Comparison of ENCODE assay signal across 18 cellular contexts in the genomic region with DNA sequence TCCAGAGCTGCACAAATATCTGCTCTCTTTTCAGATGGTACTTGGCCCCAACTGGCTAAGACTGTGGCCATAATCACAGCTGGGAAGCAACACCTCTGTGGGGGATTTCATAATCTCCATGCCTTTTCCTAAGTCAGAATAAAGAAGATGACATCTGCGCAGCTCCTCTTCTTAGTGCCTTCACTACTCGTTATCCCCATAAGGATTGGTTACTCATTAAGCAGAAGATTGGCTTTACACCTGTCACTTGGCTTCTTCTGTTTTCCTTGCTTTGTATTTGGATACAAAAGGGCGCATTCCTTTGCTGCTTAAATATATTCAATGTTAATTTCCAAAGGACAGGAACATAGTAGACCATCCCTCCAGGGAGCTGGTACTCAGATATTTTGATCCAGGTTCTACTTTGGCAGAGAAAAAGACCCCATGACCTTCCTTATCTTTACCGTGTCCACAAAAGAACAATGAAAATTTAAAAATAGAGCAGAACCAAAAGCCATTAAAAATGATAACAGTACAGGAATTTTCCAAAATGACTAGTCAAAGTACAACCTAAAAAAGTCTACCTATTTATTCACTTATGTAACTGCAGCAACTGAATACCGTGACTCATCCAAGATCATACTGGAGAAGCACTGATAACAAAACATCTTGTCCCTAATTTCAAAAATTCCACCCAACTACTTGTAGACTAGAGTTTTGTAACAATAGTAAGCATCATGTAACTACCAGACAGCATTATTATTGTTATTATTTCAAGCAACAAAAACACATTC.
A peak's percentile ranks its signal among the peaks of the same experiment; 100 is the strongest.
DNase-seq lines count a peak whose midpoint lies in the region; ATAC-seq and TF ChIP-seq lines count a peak whose summit lies in the region.
"Had no signal": no experiment of that assay in that cellular context is flagged by ENCODE, and none has a peak within 500 bp of the region (broad histone marks: within the 10 kb centered on the region; RNA-seq: fewer than 3 reads in every experiment).

No MANE protein-coding gene starts in this region.

- H3K27me3 Mint-ChIP-seq in endodermal cell (ENCODE audit: insufficient read depth), result no peaks in the 10 kb centered on the region

- no peak overlapping the region for H3K14ac ChIP-seq in neuronal stem cell (ENCODE audit: low read length)

- no peaks in the 10 kb centered on the region for H3K79me2 ChIP-seq in PC-3 (ENCODE audit: low read length)

- H3K9ac ChIP-seq in endodermal cell (ENCODE audit: extremely low read depth, low read length, poor library complexity, severe bottlenecking) (no peak overlapping the region), neuronal stem cell (ENCODE audit: low read depth, low read length, poor library complexity) (no peak overlapping the region), PC-3 (ENCODE audit: low read length) (no peak overlapping the region)
- H3K9ac ChIP-seq: BLaER1, GM23248 had no signal

- H4K20me1 ChIP-seq in PC-3 (ENCODE audit: low read length), result no peaks in the 10 kb centered on the region
- H4K20me1 ChIP-seq: BLaER1 had no signal

- H4K8ac ChIP-seq in neuronal stem cell (ENCODE audit: low read depth, low read length), result no peak overlapping the region

- H3K36me3 Mint-ChIP-seq in endodermal cell (ENCODE audit: low read depth), result no peaks in the 10 kb centered on the region
- H3K36me3 Mint-ChIP-seq: CD4-positive, CD25-positive, alpha-beta regulatory T cell had no signal

- H3K27me3 ChIP-seq in right atrium auricular region, result no peaks in the 10 kb centered on the region
- no peaks in the 10 kb centered on the region for H3K27me3 ChIP-seq in endodermal cell (ENCODE audit: control insufficient read depth, insufficient read depth, low read length, poor library complexity, severe bottlenecking)
- H3K27me3 ChIP-seq in neuronal stem cell (ENCODE audit: control insufficient read depth in 3 of 3, insufficient read depth in 3 of 3, low read depth in 1 of 3, low read length in 3 of 3), result no peaks in the 10 kb centered on the region
- H3K27me3 ChIP-seq in suprapubic skin, result no peaks in the 10 kb centered on the region
- 0 out of 2 replicates have a peak, but pooled peaks cover 10% of the 10 kb centered on the region for H3K27me3 ChIP-seq in PC-3 (ENCODE audit: low read length)
- H3K27me3 ChIP-seq: BLaER1 had no signal

- peaks cover 6% of the 10 kb centered on the region for H3K9me3 Mint-ChIP-seq in endodermal cell

- WGBS in endodermal cell (ENCODE audit: insufficient coverage in 1 of 2, insufficient read length in 1 of 2), 2 experiments, result 70 to 71% methylated on average over 3 to 5 of the region's 5 CpGs
- WGBS in neuronal stem cell (ENCODE audit: extremely low coverage in 2 of 2, insufficient read length in 2 of 2, insufficient replicate concordance in 1 of 2), 2 donors, result no CpG with 5 or more reads among the region's 5 CpGs
- WGBS in suprapubic skin, result 81% methylated on average over 5 of the region's 5 CpGs

- no peak for DNase-seq in Right ventricle myocardium inferior (ENCODE audit: missing footprints)
- no peak for DNase-seq in right atrium auricular region (ENCODE audit: low spot score)
- DNase-seq in endodermal cell, result peak; percentile 53
- no peak for DNase-seq in left ventricle myocardium superior
- DNase-seq in neuronal stem cell (ENCODE audit: low spot score), result peak; percentile 27
- DNase-seq in suprapubic skin (ENCODE audit: low spot score in 2 of 2), result no peak
- no peak for DNase-seq in PC-3
- DNase-seq: 8988T; AML-193; Calu3; CD4-positive, CD25-positive, alpha-beta regulatory T cell; DMS 273 treated with DMSO at 0.1 percent for 48 hours; DMS79 treated with DMSO at 0.1 percent for 48 hours; EL; GM23248 had no signal

- ATAC-seq in Right ventricle myocardium inferior (peak; percentile 28), left ventricle myocardium superior (peak; percentile 74), GM18858 (IDR thresholded peaks at IDR 0.05; ENCODE audit: unreplicated experiment) (no peak), PC-3 (no peak)
- ATAC-seq: HCT116 had no signal

- no peak overlapping the region for H3K23ac ChIP-seq in neuronal stem cell (ENCODE audit: low read depth, low read length, poor library complexity)

- no peak overlapping the region for H2BK15ac ChIP-seq in neuronal stem cell (ENCODE audit: low read length)

- H3K9me3 ChIP-seq in right atrium auricular region (no peaks in the 10 kb centered on the region), endodermal cell (ENCODE audit: control insufficient read depth, low read length) (peaks cover 23% of the 10 kb centered on the region), neuronal stem cell (replicated peaks in 1 of 2; ENCODE audit: control insufficient read depth in 2 of 2, insufficient read depth in 1 of 2, low read depth in 1 of 2, low read length in 2 of 2) (no peaks in the 10 kb centered on the region), suprapubic skin (no peaks in the 10 kb centered on the region), PC-3 (ENCODE audit: low read length) (no peaks in the 10 kb centered on the region)
- H3K9me3 ChIP-seq: BLaER1 had no signal

- TF ChIP-seq EP300 in suprapubic skin (IDR thresholded peaks at IDR 0.05), result no peak

- peak overlapping the region in 1 of 2 donors; percentile 48 for H3K27ac ChIP-seq in right atrium auricular region
- no peak overlapping the region for H3K27ac ChIP-seq in endodermal cell (ENCODE audit: low read depth, low read length)
- no peak overlapping the region for H3K27ac ChIP-seq in neuronal stem cell (replicated peaks; ENCODE audit: low read length)
- H3K27ac ChIP-seq in suprapubic skin, result no peak overlapping the region
- H3K27ac ChIP-seq in PC-3 (ENCODE audit: low read length), result no peak overlapping the region
- H3K27ac ChIP-seq: BLaER1, GM23248 had no signal

- H3K4me1 Mint-ChIP-seq in endodermal cell, result peaks cover 28% of the 10 kb centered on the region
- H3K4me1 Mint-ChIP-seq: CD4-positive, CD25-positive, alpha-beta regulatory T cell had no signal

- no peak overlapping the region for H3K27ac Mint-ChIP-seq in endodermal cell
- H3K27ac Mint-ChIP-seq: CD4-positive, CD25-positive, alpha-beta regulatory T cell had no signal

- CTCF ChIA-PET in PC-3 (lab: Charles Lee), result no interaction called here

- H3K79me1 ChIP-seq in neuronal stem cell (ENCODE audit: low read depth, low read length), result no peaks in the 10 kb centered on the region

- no peaks in the 10 kb centered on the region for H3K4me1 ChIP-seq in right atrium auricular region
- H3K4me1 ChIP-seq in endodermal cell (ENCODE audit: control insufficient read depth, insufficient read depth, low read length), result peaks cover 3% of the 10 kb centered on the region
- H3K4me1 ChIP-seq in neuronal stem cell (ENCODE audit: control insufficient read depth in 2 of 2, insufficient read depth in 1 of 2, low read depth in 1 of 2, low read length in 2 of 2), result peaks cover 0 to 3% of the 10 kb centered on the region in 2 donors
- H3K4me1 ChIP-seq in suprapubic skin, result no peaks in the 10 kb centered on the region
- no peaks in the 10 kb centered on the region for H3K4me1 ChIP-seq in PC-3 (ENCODE audit: insufficient read depth, low read length)
- H3K4me1 ChIP-seq: BLaER1 had no signal

- TF ChIP-seq POLR2A in suprapubic skin (IDR thresholded peaks at IDR 0.05), result no peak

- H3K4me2 ChIP-seq in neuronal stem cell (ENCODE audit: insufficient read depth, low read length, poor library complexity, severe bottlenecking), result no peak overlapping the region
- H3K4me2 ChIP-seq in PC-3 (ENCODE audit: low read length), result no peak overlapping the region
- H3K4me2 ChIP-seq: BLaER1 had no signal

- no peaks in the 10 kb centered on the region for H3K36me3 ChIP-seq in right atrium auricular region
- peaks cover 3% of the 10 kb centered on the region for H3K36me3 ChIP-seq in endodermal cell (ENCODE audit: control insufficient read depth, insufficient read depth, low read length)
- H3K36me3 ChIP-seq in neuronal stem cell (replicated peaks in 1 of 2; ENCODE audit: control insufficient read depth in 2 of 2, insufficient read depth in 2 of 2, low read length in 2 of 2), result no peaks in the 10 kb centered on the region
- no peaks in the 10 kb centered on the region for H3K36me3 ChIP-seq in suprapubic skin
- no peaks in the 10 kb centered on the region for H3K36me3 ChIP-seq in PC-3 (ENCODE audit: low read depth, low read length)
- H3K36me3 ChIP-seq: BLaER1 had no signal

- H3K18ac ChIP-seq in neuronal stem cell (ENCODE audit: low read length), result no peak overlapping the region

- no peak overlapping the region for H3K4ac ChIP-seq in neuronal stem cell (ENCODE audit: low read length)

- no peak for TF ChIP-seq CTCF in right atrium auricular region (IDR thresholded peaks at IDR 0.05)
- TF ChIP-seq CTCF in endodermal cell (conservative IDR thresholded peaks at IDR 0.05), result no peak
- TF ChIP-seq CTCF in suprapubic skin (IDR thresholded peaks at IDR 0.05), result no peak
- no peak for TF ChIP-seq CTCF in PC-3 (conservative IDR thresholded peaks at IDR 0.05; ENCODE audit: low read depth, low read length)

- no peak overlapping the region for H4K91ac ChIP-seq in neuronal stem cell (ENCODE audit: low read depth, low read length, poor library complexity)

- no peak overlapping the region for H2AK5ac ChIP-seq in neuronal stem cell (ENCODE audit: low read depth, low read length)

- H2AFZ ChIP-seq in neuronal stem cell (ENCODE audit: low read length) (no peak overlapping the region), PC-3 (ENCODE audit: low read length) (no peak overlapping the region)
- H2AFZ ChIP-seq: GM23248 had no signal

- no peaks in the 10 kb centered on the region for H3F3A ChIP-seq in PC-3 (ENCODE audit: low read length, unreplicated experiment)

- no peak overlapping the region for H2BK120ac ChIP-seq in neuronal stem cell (ENCODE audit: low read depth, low read length)

- H3K4me3 Mint-ChIP-seq in endodermal cell, result no peak overlapping the region
- H3K4me3 Mint-ChIP-seq: CD4-positive, CD25-positive, alpha-beta regulatory T cell had no signal

- no TSS peak for BruUV-seq in PC-3 (replicated peaks; lab: Mats Ljungman, UMichigan)

- H3K4me3 ChIP-seq in right atrium auricular region (no peak overlapping the region), endodermal cell (ENCODE audit: low read length) (no peak overlapping the region), neuronal stem cell (ENCODE audit: low read length in 2 of 2) (no peak overlapping the region), suprapubic skin (no peak overlapping the region), PC-3 (ENCODE audit: low read length) (no peak overlapping the region)
- H3K4me3 ChIP-seq: BLaER1, GM23248 had no signal

- intact Hi-C loops in Right ventricle myocardium inferior (cut with DNase I), result loop anchor here (5.0 kb wide), 1 partner anchor 36 kb away; no protein-coding TSS in a partner anchor
- intact Hi-C loops in left ventricle myocardium superior (cut with micrococcal nuclease), result no loop called here
- intact Hi-C loops in PC-3 (cut with micrococcal nuclease), result no loop called here

- no peak overlapping the region for H2BK5ac ChIP-seq in neuronal stem cell (ENCODE audit: low read length)

- H3K9me2 ChIP-seq in PC-3 (replicated peaks; ENCODE audit: low read length), result no peaks in the 10 kb centered on the region

- no peak overlapping the region for H2BK12ac ChIP-seq in neuronal stem cell (ENCODE audit: low read length)

- POLR2A ChIA-PET in PC-3 (lab: Charles Lee; ENCODE audit: unreplicated experiment), result no interaction called here

Comparison
In these comparisons a context has a peak if more than half of its experiments do, and no peak if none do; other contexts are left out.
1. ATAC-seq: peak in Right ventricle myocardium inferior (single experiment) and left ventricle myocardium superior (single experiment); none in GM18858 (single experiment) and PC-3 (single experiment).
2. DNase-seq: peak in endodermal cell (single experiment) and neuronal stem cell (single experiment); none in Right ventricle myocardium inferior (single experiment), right atrium auricular region (single experiment), left ventricle myocardium superior (single experiment), suprapubic skin (0 of 2) and PC-3 (single experiment).